In genomic region chrX:40542972-40543371, GRCh38 we compare ENCODE assay signal across 20 cellular contexts.
"Had no signal": no experiment of that assay in that cellular context is flagged by ENCODE, and none has a peak within 500 bp of the region (broad histone marks: within the 10 kb centered on the region; RNA-seq: fewer than 3 reads in every experiment).

No MANE protein-coding gene starts in this region.

- H3K27ac ChIP-seq: coronary artery, dorsolateral prefrontal cortex, esophagus muscularis mucosa, foreskin keratinocyte, gastroesophageal sphincter, heart left ventricle, lower lobe of right lung had no signal

- H3K4me3 ChIP-seq: coronary artery, esophagus muscularis mucosa, gastroesophageal sphincter, heart left ventricle, hepatocyte, lower lobe of right lung had no signal

- ATAC-seq: foreskin keratinocyte; gastroesophageal sphincter; naive thymus-derived CD4-positive, alpha-beta T cell had no signal

- H3K27me3 ChIP-seq: foreskin keratinocyte, gastroesophageal sphincter, hepatocyte had no signal

- DNase-seq: dermis blood vessel endothelial cell; dorsolateral prefrontal cortex; effector CD4-positive, alpha-beta T cell; effector memory CD4-positive, alpha-beta T cell; foreskin keratinocyte; heart left ventricle; immature natural killer cell; islet precursor cell; kidney; kidney glomerular epithelial cell; left colon; left ventricle myocardium superior; lower lobe of right lung; mesendoderm; midbrain; naive thymus-derived CD4-positive, alpha-beta T cell had no signal

- H3K36me3 ChIP-seq: esophagus muscularis mucosa, gastroesophageal sphincter, heart left ventricle, lower lobe of right lung had no signal

- H3K4me1 ChIP-seq: foreskin keratinocyte had no signal

- H3K9me3 ChIP-seq: esophagus muscularis mucosa, gastroesophageal sphincter, heart left ventricle, lower lobe of right lung had no signal
